Comparison of ENCODE assay signal across 28 cellular contexts in genomic region chr16:1295465-1295864, GRCh38. TPM values are rescaled to one million over a fixed set of nuclear protein-coding genes. Genes with fewer than 3 reads are reported as not detected.
"Had no signal": no experiment of that assay in that cellular context is flagged by ENCODE, and none has a peak within 500 bp of the region (broad histone marks: within the 10 kb centered on the region; RNA-seq: fewer than 3 reads in every experiment).

No MANE protein-coding gene starts in this region.

- H3K27me3 ChIP-seq: testis, upper lobe of left lung had no signal

- ATAC-seq: activated T-cell treated with anti-CD3 and anti-CD28 coated beads, Interleukin-2, amount 50 U/mL, for 72 hours; effector memory CD8-positive, alpha-beta T cell; heart right ventricle; left lung; naive thymus-derived CD4-positive, alpha-beta T cell; T-helper 17 cell had no signal

- H3K4me3 ChIP-seq: breast epithelium, colonic mucosa, dorsolateral prefrontal cortex, heart right ventricle, left lung, lung, sigmoid colon, smooth muscle cell, testis, upper lobe of left lung had no signal

- H3K27ac ChIP-seq: colonic mucosa, dorsolateral prefrontal cortex, heart right ventricle, left lung, sigmoid colon, testis, upper lobe of left lung had no signal

- H3K36me3 Mint-ChIP-seq: activated CD4-positive, alpha-beta memory T cell treated with anti-CD3 and anti-CD28 coated beads for 36 hours; activated naive CD8-positive, alpha-beta T cell treated with anti-CD3 and anti-CD28 coated beads, Interleukin-2, amount 10 ng/mL, durations not matched to agents 7 days and 5 days; naive thymus-derived CD4-positive, alpha-beta T cell had no signal

- H3K4me1 ChIP-seq: breast epithelium had no signal

- H3K27ac Mint-ChIP-seq: activated CD4-positive, alpha-beta memory T cell treated with anti-CD3 and anti-CD28 coated beads for 36 hours; activated naive CD4-positive, alpha-beta T cell treated with anti-CD3 and anti-CD28 coated beads for 36 hours; activated naive CD8-positive, alpha-beta T cell treated with anti-CD3 and anti-CD28 coated beads, Interleukin-2, amount 10 ng/mL, durations not matched to agents 7 days and 5 days; activated T-cell treated with anti-CD3 and anti-CD28 coated beads, Interleukin-2, amount 50 U/mL, for 72 hours; effector memory CD8-positive, alpha-beta T cell; naive thymus-derived CD4-positive, alpha-beta T cell; progenitor cell of endocrine pancreas; T-helper 17 cell had no signal

- H3K4me3 Mint-ChIP-seq: activated CD4-positive, alpha-beta memory T cell treated with anti-CD3 and anti-CD28 coated beads for 36 hours; activated naive CD4-positive, alpha-beta T cell treated with anti-CD3 and anti-CD28 coated beads for 36 hours; activated naive CD8-positive, alpha-beta T cell treated with anti-CD3 and anti-CD28 coated beads, Interleukin-2, amount 10 ng/mL, durations not matched to agents 7 days and 5 days; activated T-cell treated with anti-CD3 and anti-CD28 coated beads, Interleukin-2, amount 50 U/mL, for 72 hours; effector memory CD8-positive, alpha-beta T cell; naive thymus-derived CD4-positive, alpha-beta T cell; T-helper 17 cell had no signal

- DNase-seq: activated CD4-positive, alpha-beta memory T cell treated with anti-CD3 and anti-CD28 coated beads for 36 hours; activated CD4-positive, alpha-beta T cell treated with anti-CD3 and anti-CD28 coated beads for 48 hours; activated effector memory CD4-positive, alpha-beta T cell treated with Interleukin-2 at 50 U/mL for 16 hours; activated naive CD4-positive, alpha-beta T cell treated with anti-CD3 and anti-CD28 coated beads for 36 hours; activated naive CD8-positive, alpha-beta T cell treated with anti-CD3 and anti-CD28 coated beads, Interleukin-2, amount 10 ng/mL, durations not matched to agents 7 days and 5 days; activated T-cell treated with anti-CD3 and anti-CD28 coated beads, Interleukin-2, amount 50 U/mL, for 72 hours; amniotic stem cell; colonic mucosa; dorsolateral prefrontal cortex; effector memory CD8-positive, alpha-beta T cell; heart right ventricle; left lung; naive thymus-derived CD4-positive, alpha-beta T cell; retina; sigmoid colon; stimulated activated CD4-positive, alpha-beta T cell treated with anti-CD3 and anti-CD28 coated beads, Interleukin-15, amount 100 ng/mL, for 24 hours; stimulated activated naive CD4-positive, alpha-beta T cell; T-helper 17 cell; testis; upper lobe of left lung had no signal

- H3K9me3 ChIP-seq: breast epithelium, colonic mucosa, heart right ventricle, left lung, sigmoid colon, testis, upper lobe of left lung had no signal

- H3K9me3 Mint-ChIP-seq: activated CD4-positive, alpha-beta memory T cell treated with anti-CD3 and anti-CD28 coated beads for 36 hours; activated naive CD4-positive, alpha-beta T cell treated with anti-CD3 and anti-CD28 coated beads for 36 hours; activated naive CD8-positive, alpha-beta T cell treated with anti-CD3 and anti-CD28 coated beads, Interleukin-2, amount 10 ng/mL, durations not matched to agents 7 days and 5 days; activated T-cell treated with anti-CD3 and anti-CD28 coated beads, Interleukin-2, amount 50 U/mL, for 72 hours; effector memory CD8-positive, alpha-beta T cell; naive thymus-derived CD4-positive, alpha-beta T cell had no signal

- H3K36me3 ChIP-seq: breast epithelium, colonic mucosa, heart right ventricle, left lung, sigmoid colon, upper lobe of left lung had no signal

- H3K4me2 ChIP-seq: smooth muscle cell had no signal

RNA-seq across cellular contexts. Expression of gene TPSD1, which starts 39.6 kb away (rescaled TPM):
- total RNA-seq: activated CD4-positive, alpha-beta memory T cell treated with anti-CD3 and anti-CD28 coated beads for 36 hours; activated naive CD4-positive, alpha-beta T cell treated with anti-CD3 and anti-CD28 coated beads for 36 hours; activated naive CD8-positive, alpha-beta T cell treated with anti-CD3 and anti-CD28 coated beads, Interleukin-2, amount 10 ng/mL, durations not matched to agents 7 days and 5 days; activated T-cell treated with anti-CD3 and anti-CD28 coated beads, Interleukin-2, amount 50 U/mL, for 72 hours; epithelial cell of proximal tubule; fibroblast of villous mesenchyme; kidney epithelial cell; naive thymus-derived CD4-positive, alpha-beta T cell; osteocyte; progenitor cell of endocrine pancreas; smooth muscle cell; T-helper 17 cell had no signal
- polyA plus RNA-seq: naive thymus-derived CD4-positive, alpha-beta T cell; smooth muscle cell had no signal

RNA-seq across cellular contexts. Expression of gene TPSAB1, which starts 55.0 kb away (rescaled TPM):
- total RNA-seq: activated CD4-positive, alpha-beta memory T cell treated with anti-CD3 and anti-CD28 coated beads for 36 hours; activated naive CD4-positive, alpha-beta T cell treated with anti-CD3 and anti-CD28 coated beads for 36 hours; activated naive CD8-positive, alpha-beta T cell treated with anti-CD3 and anti-CD28 coated beads, Interleukin-2, amount 10 ng/mL, durations not matched to agents 7 days and 5 days; epithelial cell of proximal tubule; fibroblast of villous mesenchyme; kidney epithelial cell; osteocyte; progenitor cell of endocrine pancreas; smooth muscle cell; T-helper 17 cell had no signal
- polyA plus RNA-seq: naive thymus-derived CD4-positive, alpha-beta T cell; smooth muscle cell had no signal
